ENCODE assay signal across 25 cellular contexts in genomic region chr6:7523922-7524321, GRCh38.
"Had no signal": no experiment of that assay in that cellular context is flagged by ENCODE, and none has a peak within 500 bp of the region (broad histone marks: within the 10 kb centered on the region; RNA-seq: fewer than 3 reads in every experiment).

No MANE protein-coding gene starts in this region.

- DNase-seq: activated CD8-positive, alpha-beta memory T cell treated with anti-CD3 and anti-CD28 coated beads, Interleukin-2, amount 50 U/mL, for 48 hours; activated naive CD4-positive, alpha-beta T cell; activated T-cell treated with anti-CD3 and anti-CD28 coated beads, Interleukin-2, amount 50 U/mL, for 4 hours; adrenal gland; colonic mucosa; dorsolateral prefrontal cortex; effector memory CD8-positive, alpha-beta T cell; head of caudate nucleus; hypothalamus; left cardiac atrium; mesenchymal stem cell; ovary; psoas muscle; stimulated activated CD4-positive, alpha-beta T cell treated with anti-CD3 and anti-CD28 coated beads, Interleukin-2, amount 100 ng/mL, for 24 hours; T-helper 9 cell; testis; trophoblast cell had no signal

- H3K27ac ChIP-seq: adrenal gland, ascending aorta, colonic mucosa, dorsolateral prefrontal cortex, gastroesophageal sphincter, neutrophil, ovary, psoas muscle, right atrium auricular region, testis, vagina had no signal

- H3K9me3 ChIP-seq: adrenal gland, ascending aorta, colonic mucosa, gastroesophageal sphincter, neutrophil, ovary, psoas muscle, right atrium auricular region, testis, vagina had no signal

- FAIRE-seq: islet of Langerhans had no signal

- ATAC-seq: activated T-cell treated with anti-CD3 and anti-CD28 coated beads, Interleukin-2, amount 50 U/mL, for 4 hours; effector memory CD8-positive, alpha-beta T cell; gastroesophageal sphincter; left cardiac atrium; psoas muscle; stimulated activated memory B cell treated with anti-CD40 and anti-IgM and Interleukin-4, amounts not matched to agents 10 μg/mL and 1 μg/mL and 100 μg/mL, for 72 hours; WTC11 had no signal

- H3K4me3 ChIP-seq: adrenal gland, ascending aorta, colonic mucosa, dorsolateral prefrontal cortex, gastroesophageal sphincter, ovary, psoas muscle, right atrium auricular region, testis, vagina had no signal

- H3K36me3 ChIP-seq: adrenal gland, ascending aorta, colonic mucosa, gastroesophageal sphincter, neutrophil, ovary, right atrium auricular region, vagina had no signal

- H3K4me1 ChIP-seq: adrenal gland, ascending aorta, colonic mucosa, gastroesophageal sphincter, psoas muscle, right atrium auricular region, testis, vagina had no signal

- H3K27me3 ChIP-seq: ascending aorta, colonic mucosa, ovary, right atrium auricular region, testis, vagina had no signal
